Comparison of ENCODE assay signal across 8 cellular contexts in genomic region chr19:17406039-17406886, GRCh38. TPM values are rescaled to one million over a fixed set of nuclear protein-coding genes. Genes with fewer than 3 reads are reported as not detected.
DNase-seq lines count a peak whose midpoint lies in the region; ATAC-seq and TF ChIP-seq lines count a peak whose summit lies in the region.

No MANE protein-coding gene starts in this region.

- H3K9me3 ChIP-seq in subcutaneous abdominal adipose tissue (ENCODE audit: control insufficient read depth in 5 of 5, low read length in 5 of 5), result no peaks in the 10 kb centered on the region

- peak overlapping the region; percentile 97 for H3K27ac Mint-ChIP-seq in activated CD4-positive, alpha-beta memory T cell treated with anti-CD3 and anti-CD28 coated beads for 36 hours

- H3K4me3 ChIP-seq in subcutaneous abdominal adipose tissue (ENCODE audit: low read depth in 1 of 5, low read length in 5 of 5), result peak overlapping the region; percentile 56 to 84 (median 82)

- H3K4me1 ChIP-seq in subcutaneous abdominal adipose tissue (ENCODE audit: control insufficient read depth in 5 of 5, insufficient read depth in 5 of 5, low read length in 5 of 5), result peaks cover 3 to 50% (median 26%) of the 10 kb centered on the region in 5 donors

- H3K9me3 Mint-ChIP-seq in activated CD4-positive, alpha-beta memory T cell treated with anti-CD3 and anti-CD28 coated beads for 36 hours, result no peaks in the 10 kb centered on the region

- H3K27ac ChIP-seq in subcutaneous abdominal adipose tissue (ENCODE audit: low read depth, low read length), result peak overlapping the region; percentile 90

- peaks cover 0 to 5% (median 0%) of the 10 kb centered on the region in 5 donors for H3K27me3 ChIP-seq in subcutaneous abdominal adipose tissue (ENCODE audit: control insufficient read depth in 5 of 5, insufficient read depth in 4 of 5, low read length in 5 of 5)

- intact Hi-C loops in activated CD4-positive, alpha-beta memory T cell treated with anti-CD3 and anti-CD28 coated beads for 36 hours (cut with micrococcal nuclease), result loop anchor here (5.0 kb wide), 1 partner anchor 99 kb away; the partner anchor contains the start of genes DDA1 and MRPL34

- peaks cover 26% of the 10 kb centered on the region for H3K4me1 Mint-ChIP-seq in activated CD4-positive, alpha-beta memory T cell treated with anti-CD3 and anti-CD28 coated beads for 36 hours (ENCODE audit: low read depth)

- H3K36me3 ChIP-seq in subcutaneous abdominal adipose tissue (ENCODE audit: control insufficient read depth in 5 of 5, insufficient read depth in 5 of 5, low read length in 5 of 5), result peaks cover 0 to 10% (median 4%) of the 10 kb centered on the region in 5 donors

- peak; percentile 19 for ATAC-seq in GM18870 (IDR thresholded peaks at IDR 0.05; ENCODE audit: unreplicated experiment)
- peak; percentile 17 for ATAC-seq in HG03354 (IDR thresholded peaks at IDR 0.05; ENCODE audit: poor library complexity, severe bottlenecking, unreplicated experiment)
- no peak for ATAC-seq in GM19463 (IDR thresholded peaks at IDR 0.05; ENCODE audit: unreplicated experiment)

- peak overlapping the region; percentile 93 for H3K4me3 Mint-ChIP-seq in activated CD4-positive, alpha-beta memory T cell treated with anti-CD3 and anti-CD28 coated beads for 36 hours

- POLR2A ChIA-PET in activated CD4-positive, alpha-beta memory T cell treated with anti-CD3 and anti-CD28 coated beads for 36 hours (lab: Charles Lee), result interaction anchor here (1.0 to 3.2 kb wide), 3 partner anchors 11 to 40 kb away, joined by 3 to 20 read pairs (median 4); partner anchors contain the start of gene MVB12A

- TF ChIP-seq CTCF in GM20000 (IDR thresholded peaks at IDR 0.05; ENCODE audit: extremely low read depth, missing control alignments), result no peak

- peak; percentile 54 for DNase-seq in activated CD4-positive, alpha-beta memory T cell treated with anti-CD3 and anti-CD28 coated beads for 36 hours
- DNase-seq in iris pigment epithelial cell (ENCODE audit: low read depth) (peak; percentile 35), COR-L47 (lab: John Stamatoyannopoulos, UW) (no peak), GM20000 (ENCODE audit: low spot score) (no peak)

- no peaks in the 10 kb centered on the region for H3K27me3 Mint-ChIP-seq in activated CD4-positive, alpha-beta memory T cell treated with anti-CD3 and anti-CD28 coated beads for 36 hours

- peaks cover 19% of the 10 kb centered on the region for H3K36me3 Mint-ChIP-seq in activated CD4-positive, alpha-beta memory T cell treated with anti-CD3 and anti-CD28 coated beads for 36 hours

- H3K9ac ChIP-seq in subcutaneous abdominal adipose tissue (ENCODE audit: low read length in 5 of 5), result peak overlapping the region; percentile 38 to 73 (median 61)

- CTCF ChIA-PET in activated CD4-positive, alpha-beta memory T cell treated with anti-CD3 and anti-CD28 coated beads for 36 hours (lab: Charles Lee), result interaction anchor here (0.6 to 3.2 kb wide), 6 partner anchors 13 to 62 kb away, joined by 4 to 18 read pairs (median 4); partner anchors contain the start of gene MVB12A

RNA-seq across cellular contexts. Expression of gene BST2, which starts 0.8 kb away (rescaled TPM):
- 100 to 1,000 TPM; 156 to 164 TPM for total RNA-seq in activated CD4-positive, alpha-beta memory T cell treated with anti-CD3 and anti-CD28 coated beads for 36 hours

RNA-seq across cellular contexts. Expression of gene CCDC194, which starts 12.3 kb away (rescaled TPM):
- total RNA-seq in activated CD4-positive, alpha-beta memory T cell treated with anti-CD3 and anti-CD28 coated beads for 36 hours, result 1 to 10 TPM; 1.4 to 2.3 TPM

RNA-seq across cellular contexts. Expression of gene MVB12A, which starts 13.6 kb away (rescaled TPM):
- 10 to 100 TPM; 36.5 to 42.4 TPM for total RNA-seq in activated CD4-positive, alpha-beta memory T cell treated with anti-CD3 and anti-CD28 coated beads for 36 hours

RNA-seq across cellular contexts. Expression of gene PLVAP, which starts 29.1 kb away (rescaled TPM):
- under 1 TPM in 1 of 2 experiments, not detected in 1; 0.14 TPM for total RNA-seq in activated CD4-positive, alpha-beta memory T cell treated with anti-CD3 and anti-CD28 coated beads for 36 hours

RNA-seq across cellular contexts. Expression of gene TMEM221, which starts 42.2 kb away (rescaled TPM):
- not detected for total RNA-seq in activated CD4-positive, alpha-beta memory T cell treated with anti-CD3 and anti-CD28 coated beads for 36 hours

Comparison
In these comparisons a context has a peak if more than half of its experiments do, and no peak if none do; other contexts are left out.
1. DNase-seq: peak in activated CD4-positive, alpha-beta memory T cell treated with anti-CD3 and anti-CD28 coated beads for 36 hours (single experiment) and iris pigment epithelial cell (single experiment); none in COR-L47 (single experiment) and GM20000 (single experiment).